ENCODE assay signal across 2 cellular contexts in genomic region chr13:109985871-109986270, GRCh38.
TF ChIP-seq lines count a peak whose summit lies in the region.

No MANE protein-coding gene starts in this region.

TF ChIP-seq in SK-N-SH, 30 proteins besides CTCF, POLR2A, EP300 and RAD21 (continued from another document):
- TF ChIP-seq TAF1 (IDR thresholded peaks at IDR 0.05; ENCODE audit: borderline replicate concordance, low read depth, low read length) (no peak), JUND (IDR thresholded peaks at IDR 0.05) (no peak), SMC3 (IDR thresholded peaks at IDR 0.05; ENCODE audit: low read depth, low read length) (no peak), NFIC (IDR thresholded peaks at IDR 0.05; ENCODE audit: borderline replicate concordance) (no peak), SIN3A (IDR thresholded peaks at IDR 0.05; ENCODE audit: borderline replicate concordance, low read depth, low read length) (no peak), FOXM1 (IDR thresholded peaks at IDR 0.05; ENCODE audit: low read depth) (no peak), GATA2 (CRISPR knock-in tag; IDR thresholded peaks at IDR 0.05) (no peak), FOXJ3 (CRISPR knock-in tag; IDR thresholded peaks at IDR 0.05) (no peak), REST (IDR thresholded peaks at IDR 0.05; ENCODE audit: low read depth, low read length) (no peak)

TF ChIP-seq in SK-N-SH treated with all-trans-retinoic acid at 6 μM for 48 hours, 23 proteins besides CTCF, POLR2A, EP300 and RAD21 (continued from another document):
- TF ChIP-seq, protein P1, sequence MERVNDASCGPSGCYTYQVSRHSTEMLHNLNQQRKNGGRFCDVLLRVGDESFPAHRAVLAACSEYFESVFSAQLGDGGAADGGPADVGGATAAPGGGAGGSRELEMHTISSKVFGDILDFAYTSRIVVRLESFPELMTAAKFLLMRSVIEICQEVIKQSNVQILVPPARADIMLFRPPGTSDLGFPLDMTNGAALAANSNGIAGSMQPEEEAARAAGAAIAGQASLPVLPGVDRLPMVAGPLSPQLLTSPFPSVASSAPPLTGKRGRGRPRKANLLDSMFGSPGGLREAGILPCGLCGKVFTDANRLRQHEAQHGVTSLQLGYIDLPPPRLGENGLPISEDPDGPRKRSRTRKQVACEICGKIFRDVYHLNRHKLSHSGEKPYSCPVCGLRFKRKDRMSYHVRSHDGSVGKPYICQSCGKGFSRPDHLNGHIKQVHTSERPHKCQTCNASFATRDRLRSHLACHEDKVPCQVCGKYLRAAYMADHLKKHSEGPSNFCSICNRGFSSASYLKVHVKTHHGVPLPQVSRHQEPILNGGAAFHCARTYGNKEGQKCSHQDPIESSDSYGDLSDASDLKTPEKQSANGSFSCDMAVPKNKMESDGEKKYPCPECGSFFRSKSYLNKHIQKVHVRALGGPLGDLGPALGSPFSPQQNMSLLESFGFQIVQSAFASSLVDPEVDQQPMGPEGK (CRISPR knock-in tag; IDR thresholded peaks at IDR 0.05; ENCODE audit: borderline replicate concordance), result no peak
- TF ChIP-seq ZFP30 (CRISPR knock-in tag; IDR thresholded peaks at IDR 0.05) (no peak), ZFP3 (CRISPR knock-in tag; IDR thresholded peaks at IDR 0.05) (no peak), ARNTL (CRISPR knock-in tag; IDR thresholded peaks at IDR 0.05; ENCODE audit: borderline replicate concordance, low read depth) (no peak), CSDC2 (CRISPR knock-in tag; IDR thresholded peaks at IDR 0.05) (no peak), CSRNP3 (CRISPR knock-in tag; IDR thresholded peaks at IDR 0.05) (no peak), ZNF565 (CRISPR knock-in tag; conservative IDR thresholded peaks at IDR 0.05; ENCODE audit: low read depth) (no peak), TCF4 (CRISPR knock-in tag; IDR thresholded peaks at IDR 0.05; ENCODE audit: borderline replicate concordance) (no peak), ESRRG (CRISPR knock-in tag; IDR thresholded peaks at IDR 0.05) (no peak), TOX (CRISPR knock-in tag; IDR thresholded peaks at IDR 0.05; ENCODE audit: borderline replicate concordance) (no peak)
- TF ChIP-seq, protein P2, sequence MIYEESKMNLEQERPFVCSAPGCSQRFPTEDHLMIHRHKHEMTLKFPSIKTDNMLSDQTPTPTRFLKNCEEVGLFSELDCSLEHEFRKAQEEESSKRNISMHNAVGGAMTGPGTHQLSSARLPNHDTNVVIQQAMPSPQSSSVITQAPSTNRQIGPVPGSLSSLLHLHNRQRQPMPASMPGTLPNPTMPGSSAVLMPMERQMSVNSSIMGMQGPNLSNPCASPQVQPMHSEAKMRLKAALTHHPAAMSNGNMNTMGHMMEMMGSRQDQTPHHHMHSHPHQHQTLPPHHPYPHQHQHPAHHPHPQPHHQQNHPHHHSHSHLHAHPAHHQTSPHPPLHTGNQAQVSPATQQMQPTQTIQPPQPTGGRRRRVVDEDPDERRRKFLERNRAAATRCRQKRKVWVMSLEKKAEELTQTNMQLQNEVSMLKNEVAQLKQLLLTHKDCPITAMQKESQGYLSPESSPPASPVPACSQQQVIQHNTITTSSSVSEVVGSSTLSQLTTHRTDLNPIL (CRISPR knock-in tag; IDR thresholded peaks at IDR 0.05; ENCODE audit: low read depth), result no peak
- TF ChIP-seq, protein P3, sequence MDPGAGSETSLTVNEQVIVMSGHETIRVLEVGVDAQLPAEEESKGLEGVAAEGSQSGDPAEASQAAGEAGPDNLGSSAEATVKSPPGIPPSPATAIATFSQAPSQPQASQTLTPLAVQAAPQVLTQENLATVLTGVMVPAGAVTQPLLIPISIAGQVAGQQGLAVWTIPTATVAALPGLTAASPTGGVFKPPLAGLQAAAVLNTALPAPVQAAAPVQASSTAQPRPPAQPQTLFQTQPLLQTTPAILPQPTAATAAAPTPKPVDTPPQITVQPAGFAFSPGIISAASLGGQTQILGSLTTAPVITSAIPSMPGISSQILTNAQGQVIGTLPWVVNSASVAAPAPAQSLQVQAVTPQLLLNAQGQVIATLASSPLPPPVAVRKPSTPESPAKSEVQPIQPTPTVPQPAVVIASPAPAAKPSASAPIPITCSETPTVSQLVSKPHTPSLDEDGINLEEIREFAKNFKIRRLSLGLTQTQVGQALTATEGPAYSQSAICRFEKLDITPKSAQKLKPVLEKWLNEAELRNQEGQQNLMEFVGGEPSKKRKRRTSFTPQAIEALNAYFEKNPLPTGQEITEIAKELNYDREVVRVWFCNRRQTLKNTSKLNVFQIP (CRISPR knock-in tag; IDR thresholded peaks at IDR 0.05; ENCODE audit: borderline replicate concordance, low read depth), result no peak
